Comparison of ENCODE assay signal across 20 cellular contexts in the genomic region with DNA sequence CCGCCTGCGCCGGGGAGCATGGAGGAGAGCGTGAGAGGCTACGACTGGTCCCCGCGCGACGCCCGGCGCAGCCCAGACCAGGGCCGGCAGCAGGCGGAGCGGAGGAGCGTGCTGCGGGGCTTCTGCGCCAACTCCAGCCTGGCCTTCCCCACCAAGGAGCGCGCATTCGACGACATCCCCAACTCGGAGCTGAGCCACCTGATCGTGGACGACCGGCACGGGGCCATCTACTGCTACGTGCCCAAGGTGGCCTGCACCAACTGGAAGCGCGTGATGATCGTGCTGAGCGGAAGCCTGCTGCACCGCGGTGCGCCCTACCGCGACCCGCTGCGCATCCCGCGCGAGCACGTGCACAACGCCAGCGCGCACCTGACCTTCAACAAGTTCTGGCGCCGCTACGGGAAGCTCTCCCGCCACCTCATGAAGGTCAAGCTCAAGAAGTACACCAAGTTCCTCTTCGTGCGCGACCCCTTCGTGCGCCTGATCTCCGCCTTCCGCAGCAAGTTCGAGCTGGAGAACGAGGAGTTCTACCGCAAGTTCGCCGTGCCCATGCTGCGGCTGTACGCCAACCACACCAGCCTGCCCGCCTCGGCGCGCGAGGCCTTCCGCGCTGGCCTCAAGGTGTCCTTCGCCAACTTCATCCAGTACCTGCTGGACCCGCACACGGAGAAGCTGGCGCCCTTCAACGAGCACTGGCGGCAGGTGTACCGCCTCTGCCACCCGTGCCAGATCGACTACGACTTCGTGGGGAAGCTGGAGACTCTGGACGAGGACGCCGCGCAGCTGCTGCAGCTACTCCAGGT. TPM values are rescaled to one million over a fixed set of nuclear protein-coding genes. Genes with fewer than 3 reads are reported as not detected.
A peak's percentile ranks its signal among the peaks of the same experiment; 100 is the strongest.
DNase-seq lines count a peak whose midpoint lies in the region; ATAC-seq, FAIRE-seq and TF ChIP-seq lines count a peak whose summit lies in the region.
"Had no signal": no experiment of that assay in that cellular context is flagged by ENCODE, and none has a peak within 500 bp of the region (broad histone marks: within the 10 kb centered on the region; RNA-seq: fewer than 3 reads in every experiment).

No MANE protein-coding gene starts in this region.

- H4K20me1 ChIP-seq in K562 (replicated peaks; ENCODE audit: control insufficient read depth, insufficient read depth, low read length) (no peaks in the 10 kb centered on the region; the same call in 1 of the 2 replicates), HepG2 (ENCODE audit: insufficient read depth, low read length) (no peaks in the 10 kb centered on the region; the same call in none of the 2 replicates)

- no peak overlapping the region for H3K27ac Mint-ChIP-seq in HFFc6
- no peak overlapping the region for H3K27ac Mint-ChIP-seq in activated CD8-positive, alpha-beta T cell treated with anti-CD3 and anti-CD28 coated beads for 36 hours
- H3K27ac Mint-ChIP-seq: CD4-positive, CD25-positive, alpha-beta regulatory T cell; GM23338 had no signal

- H3K36me3 ChIP-seq in left ventricle myocardium inferior (peaks cover 40% of the 10 kb centered on the region), K562 (ENCODE audit: control insufficient read depth, insufficient read depth, low read length) (peaks cover 16% of the 10 kb centered on the region; the same call in 1 of the 3 replicates), HepG2 (replicated peaks in 1 of 2; ENCODE audit: control insufficient read depth in 1 of 2, insufficient read depth in 2 of 2, low read length in 2 of 2) (peaks cover 9 to 23% of the 10 kb centered on the region in 2 experiments)
- H3K36me3 ChIP-seq: HAP-1 had no signal

- H2AFZ ChIP-seq in K562 (ENCODE audit: low read depth, low read length) = no peak overlapping the region
- no peak overlapping the region for H2AFZ ChIP-seq in HepG2 (ENCODE audit: low read length)
- H2AFZ ChIP-seq: GM23338 had no signal

- H3K27ac ChIP-seq in left ventricle myocardium inferior (replicated peaks) (no peak overlapping the region), K562 (ENCODE audit: extremely low read depth, low read depth, low read length) (no peak overlapping the region), HepG2 (ENCODE audit: extremely low read length, insufficient read depth, low read length) (no peak overlapping the region)
- H3K27ac ChIP-seq: 22Rv1, BLaER1, HL-60 had no signal

- H3K4me2 ChIP-seq in K562 (ENCODE audit: insufficient read depth, low read length) (no peak overlapping the region), HepG2 (ENCODE audit: low read depth, low read length) (no peak overlapping the region)
- H3K4me2 ChIP-seq: BLaER1, GM23338 had no signal

- peaks cover 7% of the 10 kb centered on the region for H3K9me3 Mint-ChIP-seq in HFFc6
- H3K9me3 Mint-ChIP-seq in activated CD8-positive, alpha-beta T cell treated with anti-CD3 and anti-CD28 coated beads for 36 hours = peaks cover 6% of the 10 kb centered on the region

- no peaks in the 10 kb centered on the region for H3K27me3 Mint-ChIP-seq in HFFc6 (ENCODE audit: insufficient read depth)
- no peaks in the 10 kb centered on the region for H3K27me3 Mint-ChIP-seq in activated CD8-positive, alpha-beta T cell treated with anti-CD3 and anti-CD28 coated beads for 36 hours
- H3K27me3 Mint-ChIP-seq: CD4-positive, CD25-positive, alpha-beta regulatory T cell had no signal

- peaks cover 16% of the 10 kb centered on the region for H3K9me3 ChIP-seq in left ventricle myocardium inferior (replicated peaks)
- no peaks in the 10 kb centered on the region; the same call in 1 of the 2 replicates for H3K9me3 ChIP-seq in K562 (replicated peaks; ENCODE audit: control insufficient read depth, insufficient read depth, low read depth, low read length)
- H3K9me3 ChIP-seq in HepG2 (ENCODE audit: low read length) = no peaks in the 10 kb centered on the region

- POLR2A ChIA-PET in K562 (lab: Yijun Ruan, JAX) = no interaction called here
- POLR2A ChIA-PET in HepG2 (lab: Yijun Ruan, JAX) = no interaction called here
- POLR2A ChIA-PET in activated CD8-positive, alpha-beta T cell treated with anti-CD3 and anti-CD28 coated beads for 36 hours (lab: Charles Lee) = no interaction called here

- TF ChIP-seq POLR2A in K562 (conservative IDR thresholded peaks at IDR 0.05) (no peak), HepG2 (IDR thresholded peaks at IDR 0.05; ENCODE audit: insufficient read depth in 1 of 2, low read depth in 2 of 2, low read length in 2 of 2) (no peak)

- in situ Hi-C loops in K562 (cut with MboI) = no loop called here
- in situ Hi-C loops in HepG2 (cut with HindIII; ENCODE audit: extremely low pct_ligation_motif_present, low pct_unique_long_range_greater_than_20kb) = loop anchor here (10.0 kb wide), 1 partner anchor 48 kb away; no protein-coding TSS in a partner anchor

- FAIRE-seq in K562 (lab: Jason Lieb, UNC) (no peak), HepG2 (lab: Jason Lieb, UNC) (no peak), urothelium cell line (lab: Jason Lieb, UNC) (peak; percentile 91)
- FAIRE-seq: GM18507 had no signal

- intact Hi-C loops in Right ventricle myocardium superior (cut with DNase I) = no loop called here
- intact Hi-C loops in left ventricle myocardium inferior (cut with micrococcal nuclease) = no loop called here
- intact Hi-C loops in K562 (cut with micrococcal nuclease) = loop anchor here (10.0 kb wide), 1 partner anchor 58 kb away; no protein-coding TSS in a partner anchor
- intact Hi-C loops in HepG2 (cut with micrococcal nuclease; ENCODE audit: unreplicated experiment) = no loop called here
- intact Hi-C loops in activated CD8-positive, alpha-beta T cell treated with anti-CD3 and anti-CD28 coated beads for 36 hours (cut with micrococcal nuclease) = no loop called here

- H3K4me3 Mint-ChIP-seq in HFFc6 = no peak overlapping the region
- H3K4me3 Mint-ChIP-seq in activated CD8-positive, alpha-beta T cell treated with anti-CD3 and anti-CD28 coated beads for 36 hours = no peak overlapping the region
- H3K4me3 Mint-ChIP-seq: CD4-positive, CD25-positive, alpha-beta regulatory T cell; GM23338 had no signal

- TF ChIP-seq RAD21 in K562 (CRISPR knock-in tag; conservative IDR thresholded peaks at IDR 0.05 in 1 of 2, IDR thresholded peaks at IDR 0.05 in 1 of 2) (no peak), HepG2 (CRISPR knock-in tag; IDR thresholded peaks at IDR 0.05) (no peak)

- H3K79me2 ChIP-seq in K562 (ENCODE audit: control insufficient read depth, insufficient read depth, low read length) (peaks cover 8% of the 10 kb centered on the region; the same call in 1 of the 3 replicates), HepG2 (ENCODE audit: insufficient read depth, low read length) (peaks cover 2% of the 10 kb centered on the region)

- TF ChIP-seq EP300 in K562 (IDR thresholded peaks at IDR 0.05; ENCODE audit: low read length) (no peak), HepG2 (IDR thresholded peaks at IDR 0.05; ENCODE audit: low read depth in 2 of 2, low read length in 2 of 2) (no peak), HepG2 (CRISPR knock-in tag; IDR thresholded peaks at IDR 0.05; ENCODE audit: borderline replicate concordance) (no peak)

- DNase-seq in Right ventricle myocardium superior = peak; percentile 25
- no peak for DNase-seq in left ventricle myocardium inferior
- DNase-seq in K562 (ENCODE audit: extremely low read depth in 1 of 4, low spot score in 3 of 4) = no peak
- DNase-seq in HepG2 (ENCODE audit: low spot score) = no peak
- no peak for DNase-seq in urothelium cell line (ENCODE audit: low spot score)
- no peak for DNase-seq in HFFc6
- no peak for DNase-seq in Ammon's horn (ENCODE audit: low spot score)
- DNase-seq in activated CD8-positive, alpha-beta T cell treated with anti-CD3 and anti-CD28 coated beads for 36 hours = no peak
- DNase-seq: Calu3; CD4-positive, CD25-positive, alpha-beta regulatory T cell; DMS 273 treated with DMSO at 0.1 percent for 48 hours; IMR-90 had no signal

- H3K27me3 ChIP-seq in left ventricle myocardium inferior (ENCODE audit: low read depth) (no peaks in the 10 kb centered on the region), K562 (ENCODE audit: control insufficient read depth in 2 of 2, insufficient read depth in 2 of 2, low read length in 2 of 2) (no peaks in the 10 kb centered on the region), HepG2 (ENCODE audit: control insufficient read depth in 1 of 2, insufficient read depth in 2 of 2, low read length in 2 of 2) (no peaks in the 10 kb centered on the region)
- H3K27me3 ChIP-seq: BLaER1 had no signal

- 97% methylated on average over 55 of the region's 85 CpGs for WGBS in K562 (ENCODE audit: insufficient coverage, low coverage, missing lambda C conversion rate)
- WGBS in HepG2 (ENCODE audit: low lambda C conversion rate) = 97% methylated on average over 85 of the region's 85 CpGs

- H3K4me1 ChIP-seq in left ventricle myocardium inferior = peaks cover 16% of the 10 kb centered on the region
- peaks cover 0 to 10% of the 10 kb centered on the region in 2 experiments; a peak in 2 of 5 replicates for H3K4me1 ChIP-seq in K562 (replicated peaks in 1 of 2; ENCODE audit: control insufficient read depth in 2 of 2, insufficient read depth in 2 of 2, low read length in 2 of 2)
- H3K4me1 ChIP-seq in HepG2 (ENCODE audit: insufficient read depth, low read length) = 0 out of 2 replicates have a peak, but pooled peaks cover 7% of the 10 kb centered on the region
- H3K4me1 ChIP-seq: HAP-1 had no signal

- H3K36me3 Mint-ChIP-seq in HFFc6 (ENCODE audit: low read depth) = peaks cover 7% of the 10 kb centered on the region
- peaks cover 4% of the 10 kb centered on the region for H3K36me3 Mint-ChIP-seq in activated CD8-positive, alpha-beta T cell treated with anti-CD3 and anti-CD28 coated beads for 36 hours (ENCODE audit: low read depth)

- H3K4me1 Mint-ChIP-seq in HFFc6 (ENCODE audit: low read depth) = no peaks in the 10 kb centered on the region
- H3K4me1 Mint-ChIP-seq in activated CD8-positive, alpha-beta T cell treated with anti-CD3 and anti-CD28 coated beads for 36 hours (ENCODE audit: low read depth) = peaks cover 18% of the 10 kb centered on the region
- H3K4me1 Mint-ChIP-seq: GM23338 had no signal

- H3K9ac ChIP-seq in K562 (ENCODE audit: insufficient read depth in 1 of 2, low read depth in 2 of 2, low read length in 2 of 2) (no peak overlapping the region), HepG2 (ENCODE audit: insufficient read depth, low read depth, low read length) (no peak overlapping the region)
- H3K9ac ChIP-seq: BLaER1 had no signal

- BruUV-seq in K562 (replicated peaks; lab: Mats Ljungman, UMichigan) (no TSS peak), HepG2 (replicated peaks; lab: Mats Ljungman, UMichigan) (TSS peak; percentile 41)

- no peaks in the 10 kb centered on the region for H3K9me1 ChIP-seq in K562 (ENCODE audit: control insufficient read depth, insufficient read depth, low read length)

- H3K4me3 ChIP-seq in left ventricle myocardium inferior = no peak overlapping the region
- H3K4me3 ChIP-seq in K562 = no peak overlapping the region
- H3K4me3 ChIP-seq in HepG2 (replicated peaks in 1 of 3; ENCODE audit: insufficient read depth in 1 of 3, low read depth in 2 of 3, low read length in 3 of 3) = no peak overlapping the region
- H3K4me3 ChIP-seq: BLaER1, GM23338, HAP-1 had no signal

- TF ChIP-seq CTCF in left ventricle myocardium inferior (IDR thresholded peaks at IDR 0.05; ENCODE audit: borderline replicate concordance) (no peak), K562 (IDR thresholded peaks at IDR 0.05 in 2 of 3, conservative IDR thresholded peaks at IDR 0.05 in 1 of 3; ENCODE audit: insufficient read depth in 2 of 3, low read depth in 1 of 3, low read length in 3 of 3) (no peak), HepG2 (CRISPR knock-in tag; IDR thresholded peaks at IDR 0.05) (no peak), HFFc6 (IDR thresholded peaks at IDR 0.05) (no peak)
- no peak for TF ChIP-seq CTCF in activated CD8-positive, alpha-beta T cell treated with anti-CD3 and anti-CD28 coated beads for 36 hours (IDR thresholded peaks at IDR 0.05)

- CTCF ChIA-PET in K562 (lab: Yijun Ruan, JAX; ENCODE audit: low intra/inter-chr PET ratio) (no interaction called here), HepG2 (lab: Yijun Ruan, JAX; ENCODE audit: low intra/inter-chr PET ratio, low total read pairs) (no interaction called here)
- CTCF ChIA-PET in activated CD8-positive, alpha-beta T cell treated with anti-CD3 and anti-CD28 coated beads for 36 hours (lab: Charles Lee) = interaction anchor here (0.9 to 4.0 kb wide), 7 partner anchors 8 to 49 kb away, joined by 3 to 31 read pairs (median 8); no protein-coding TSS in a partner anchor

- no peak for ATAC-seq in Right ventricle myocardium superior (ENCODE audit: poor library complexity)
- no peak for ATAC-seq in K562
- ATAC-seq in HepG2 = no peak
- no peak for ATAC-seq in activated CD8-positive, alpha-beta T cell treated with anti-CD3 and anti-CD28 coated beads for 36 hours
- ATAC-seq: GM23338 had no signal

RNA-seq across cellular contexts. Expression of gene CHST12, which starts 29.7 kb away (rescaled TPM):
- 14.8 TPM for total RNA-seq in Right ventricle myocardium superior
- total RNA-seq in left ventricle myocardium inferior = 15.3 TPM
- total RNA-seq in K562 (2011; cell fraction: chromatin; rRNA removed; ENCODE audit: low replicate concordance) = 5.2 and 11.8 TPM in 2 replicates
- total RNA-seq in K562 (2011; cell fraction: nucleolus; rRNA removed) = 6.2 and 7.2 TPM in 2 replicates
- 5.4 and 5.7 TPM in 2 replicates for total RNA-seq in K562 (2011; cell fraction: nucleoplasm; rRNA removed)
- 8.2 and 8.9 TPM in 2 replicates for total RNA-seq in K562 (2014; rRNA removed)
- total RNA-seq in K562 (2014; rRNA removed; fragmentation: Illumina TruSeq; extraction: Trizol) = 0.84 and 1.1 TPM in 2 replicates
- 4.0 and 4.2 TPM in 2 replicates for total RNA-seq in K562 (2015; rRNA removed; fragmentation: Illumina TruSeq; extraction: Trizol)
- 17.3 and 19.8 TPM in 2 replicates for total RNA-seq in K562 (2021)
- polyA plus RNA-seq in K562 (2011; rRNA removed) = 3.6 and 6.8 TPM in 2 replicates
- polyA plus RNA-seq in K562 (2011; cell fraction: cytosol; rRNA removed) = 10.4 and 21.4 TPM in 2 replicates
- 5.1 and 6.2 TPM in 2 replicates for polyA plus RNA-seq in K562 (2011; cell fraction: nucleus; rRNA removed)
- polyA plus RNA-seq in K562 (2012) = 10.2 and 24.4 TPM in 2 replicates
- polyA plus RNA-seq in K562 (2014; fragmentation: Illumina TruSeq; extraction: Trizol) = 2.1 and 5.7 TPM in 2 replicates
- polyA plus RNA-seq in K562 (2014; fragmentation: Nextera tagmentation; extraction: Ambion mirVana) = under 1 TPM; 0.18 to 0.24 TPM
- polyA plus RNA-seq in K562 (2014; rRNA removed) = 10.3 and 10.6 TPM in 2 replicates
- 1.3 and 1.8 TPM in 2 replicates for polyA minus RNA-seq in K562 (2011; rRNA and poly(A)+ RNA removed)
- polyA minus RNA-seq in K562 (2011; cell fraction: cytosol; rRNA and poly(A)+ RNA removed) = 6.8 and 9.4 TPM in 2 replicates
- 1.6 and 2.2 TPM in 2 replicates for polyA minus RNA-seq in K562 (2011; cell fraction: nucleus; rRNA and poly(A)+ RNA removed)
- total RNA-seq in HepG2 (2016; rRNA removed; fragmentation: Illumina TruSeq; extraction: Trizol) = 3.7 and 6.4 TPM in 2 replicates
- 1.4 and 1.5 TPM in 2 replicates for total RNA-seq in HepG2 (2016; cell fraction: cytosol; rRNA removed; fragmentation: Illumina TruSeq; extraction: Trizol; ENCODE audit: low read depth)
- 3.5 and 6.3 TPM in 2 replicates for total RNA-seq in HepG2 (2016; cell fraction: insoluble cytoplasmic fraction; rRNA removed; fragmentation: Illumina TruSeq; extraction: Trizol)
- 3.9 and 4.8 TPM in 2 replicates for total RNA-seq in HepG2 (2016; cell fraction: membrane; rRNA removed; fragmentation: Illumina TruSeq; extraction: Trizol)
- total RNA-seq in HepG2 (2016; cell fraction: nucleus; rRNA removed; fragmentation: Illumina TruSeq; extraction: Trizol) = 5.8 and 6.9 TPM in 2 replicates
- 15.8 and 17.0 TPM in 2 replicates for polyA plus RNA-seq in HepG2 (2011; rRNA removed)
- 14.4 and 28.9 TPM in 2 replicates for polyA plus RNA-seq in HepG2 (2011; cell fraction: cytosol; rRNA removed)
- polyA plus RNA-seq in HepG2 (2011; cell fraction: nucleus; rRNA removed) = 16.3 and 21.2 TPM in 2 replicates
- polyA plus RNA-seq in HepG2 (2012) = 8.1 and 11.8 TPM in 2 replicates
- 3.3 and 4.7 TPM in 2 replicates for polyA plus RNA-seq in HepG2 (2016; cell fraction: cytosol; fragmentation: Illumina TruSeq; extraction: Trizol; ENCODE audit: low read depth)
- polyA plus RNA-seq in HepG2 (2016; cell fraction: insoluble cytoplasmic fraction; fragmentation: Illumina TruSeq; extraction: Trizol; ENCODE audit: low read depth) = 5.7 and 8.1 TPM in 2 replicates
- polyA plus RNA-seq in HepG2 (2016; cell fraction: membrane; fragmentation: Illumina TruSeq; extraction: Trizol; ENCODE audit: low read depth) = 5.6 and 6.2 TPM in 2 replicates
- polyA plus RNA-seq in HepG2 (2016; cell fraction: nucleus; fragmentation: Illumina TruSeq; extraction: Trizol; ENCODE audit: insufficient read depth, low read depth) = 21.2 and 23.6 TPM in 2 replicates
- 12.0 and 35.8 TPM in 2 replicates for polyA minus RNA-seq in HepG2 (2011; rRNA and poly(A)+ RNA removed; ENCODE audit: low replicate concordance)
- polyA minus RNA-seq in HepG2 (2011; cell fraction: cytosol; rRNA and poly(A)+ RNA removed) = 12.9 and 20.5 TPM in 2 replicates
- polyA minus RNA-seq in HepG2 (2011; cell fraction: nucleus; rRNA and poly(A)+ RNA removed) = 5.7 TPM in 2 replicates
- 10 to 100 TPM; 25.7 to 31.4 (median 27.2) TPM for total RNA-seq in HFFc6 (2021; fragmentation: NEBNext Ultra II Directional; extraction: Animal tissue kit (Norgen Biotek cat#: 25700))
- 1 to 10 TPM; 2.9 to 4.7 TPM for total RNA-seq in activated CD8-positive, alpha-beta T cell treated with anti-CD3 and anti-CD28 coated beads for 36 hours

RNA-seq across cellular contexts. Expression of gene GRIFIN, which starts 43.1 kb away (rescaled TPM):
- total RNA-seq in Right ventricle myocardium superior (not detected), left ventricle myocardium inferior (not detected), K562 (2014; rRNA removed) (not detected in 2 replicates), K562 (2014; rRNA removed; fragmentation: Illumina TruSeq; extraction: Trizol) (not detected in 2 replicates), K562 (2015; rRNA removed; fragmentation: Illumina TruSeq; extraction: Trizol) (not detected in 2 replicates), K562 (2021) (not detected in 2 replicates), HepG2 (2016; rRNA removed; fragmentation: Illumina TruSeq; extraction: Trizol) (not detected in 2 replicates)
- not detected in 2 replicates for total RNA-seq in K562 (2011; cell fraction: chromatin; rRNA removed; ENCODE audit: low replicate concordance)
- not detected in 2 replicates for total RNA-seq in K562 (2011; cell fraction: nucleolus; rRNA removed)
- not detected in 2 replicates for total RNA-seq in K562 (2011; cell fraction: nucleoplasm; rRNA removed)
- polyA plus RNA-seq in K562 (2011; rRNA removed) (not detected in 2 replicates), K562 (2014; fragmentation: Illumina TruSeq; extraction: Trizol) (not detected in 2 replicates), K562 (2014; fragmentation: Nextera tagmentation; extraction: Ambion mirVana) (not detected), K562 (2014; rRNA removed) (not detected in 2 replicates), HepG2 (2011; rRNA removed) (not detected in 2 replicates)
- polyA plus RNA-seq in K562 (2011; cell fraction: cytosol; rRNA removed) = not detected in 2 replicates
- not detected in 2 replicates for polyA plus RNA-seq in K562 (2011; cell fraction: nucleus; rRNA removed)
- not detected in 2 replicates for polyA plus RNA-seq in K562 (2012)
- not detected in 2 replicates for polyA minus RNA-seq in K562 (2011; rRNA and poly(A)+ RNA removed)
- polyA minus RNA-seq in K562 (2011; cell fraction: cytosol; rRNA and poly(A)+ RNA removed) = not detected in 2 replicates
- not detected in 2 replicates for polyA minus RNA-seq in K562 (2011; cell fraction: nucleus; rRNA and poly(A)+ RNA removed)
- not detected in 2 replicates for total RNA-seq in HepG2 (2016; cell fraction: cytosol; rRNA removed; fragmentation: Illumina TruSeq; extraction: Trizol; ENCODE audit: low read depth)
- not detected in 2 replicates for total RNA-seq in HepG2 (2016; cell fraction: insoluble cytoplasmic fraction; rRNA removed; fragmentation: Illumina TruSeq; extraction: Trizol)
- not detected in 2 replicates for total RNA-seq in HepG2 (2016; cell fraction: membrane; rRNA removed; fragmentation: Illumina TruSeq; extraction: Trizol)
- total RNA-seq in HepG2 (2016; cell fraction: nucleus; rRNA removed; fragmentation: Illumina TruSeq; extraction: Trizol) = not detected in 2 replicates
- not detected in 2 replicates for polyA plus RNA-seq in HepG2 (2011; cell fraction: cytosol; rRNA removed)
- not detected in 2 replicates for polyA plus RNA-seq in HepG2 (2011; cell fraction: nucleus; rRNA removed)
- not detected in 2 replicates for polyA plus RNA-seq in HepG2 (2012)
- not detected in 2 replicates for polyA plus RNA-seq in HepG2 (2016; cell fraction: cytosol; fragmentation: Illumina TruSeq; extraction: Trizol; ENCODE audit: low read depth)
- not detected in 2 replicates for polyA plus RNA-seq in HepG2 (2016; cell fraction: insoluble cytoplasmic fraction; fragmentation: Illumina TruSeq; extraction: Trizol; ENCODE audit: low read depth)
- polyA plus RNA-seq in HepG2 (2016; cell fraction: membrane; fragmentation: Illumina TruSeq; extraction: Trizol; ENCODE audit: low read depth) = not detected in 2 replicates
- not detected in 2 replicates for polyA plus RNA-seq in HepG2 (2016; cell fraction: nucleus; fragmentation: Illumina TruSeq; extraction: Trizol; ENCODE audit: insufficient read depth, low read depth)
- not detected in 2 replicates for polyA minus RNA-seq in HepG2 (2011; rRNA and poly(A)+ RNA removed; ENCODE audit: low replicate concordance)
- polyA minus RNA-seq in HepG2 (2011; cell fraction: cytosol; rRNA and poly(A)+ RNA removed) = not detected in 2 replicates
- polyA minus RNA-seq in HepG2 (2011; cell fraction: nucleus; rRNA and poly(A)+ RNA removed) = not detected in 2 replicates
- not detected for total RNA-seq in HFFc6 (2021; fragmentation: NEBNext Ultra II Directional; extraction: Animal tissue kit (Norgen Biotek cat#: 25700))
- not detected for total RNA-seq in activated CD8-positive, alpha-beta T cell treated with anti-CD3 and anti-CD28 coated beads for 36 hours
- total RNA-seq: A673; Calu3; CD4-positive, CD25-positive, alpha-beta regulatory T cell; Daoy; GM23338; IMR-90 had no signal
- polyA plus RNA-seq: CD4-positive, CD25-positive, alpha-beta regulatory T cell; GM23338; IMR-90 had no signal
